ENCODE assay signal across 8 cellular contexts in genomic region chr12:85469158-85470086, GRCh38.
DNase-seq lines count a peak whose midpoint lies in the region; ATAC-seq, FAIRE-seq and TF ChIP-seq lines count a peak whose summit lies in the region.
"Not testable (repeated sequence)": the region's sequence is repeated elsewhere in the genome, so short reads cannot be mapped to it uniquely, and the experiment has no call there.

No MANE protein-coding gene starts in this region.

- H3K9me3 ChIP-seq in GM23248 (ENCODE audit: low read depth); SK-N-MC (ENCODE audit: low read depth, low read length); endothelial cell of umbilical vein (replicated peaks; ENCODE audit: control insufficient read depth, insufficient read depth, low read length); HepG2 (ENCODE audit: low read length); prostate gland: not testable (repeated sequence)

- intact Hi-C loops in endothelial cell of umbilical vein (cut with micrococcal nuclease), result loop anchor here (5.0 to 10.0 kb wide), 3 partner anchors 105 to 1443 kb away; no protein-coding TSS in a partner anchor
- intact Hi-C loops in HepG2 (cut with micrococcal nuclease; ENCODE audit: unreplicated experiment), result loop anchor here (10.0 kb wide), 1 partner anchor 105 kb away; no protein-coding TSS in a partner anchor
- intact Hi-C loops in prostate gland (cut with DNase I), result loop anchor here (5.0 kb wide), 1 partner anchor 403 kb away; the partner anchor contains the start of gene NTS

- H3K4me2 ChIP-seq in GM23248 (ENCODE audit: unreplicated experiment), result peak overlapping the region; percentile 75
- H3K4me2 ChIP-seq in endothelial cell of umbilical vein (ENCODE audit: insufficient read depth, low read length), result peak overlapping the region; percentile 4
- H3K4me2 ChIP-seq in HepG2 (ENCODE audit: low read depth, low read length), result peak overlapping the region; percentile 74

- FAIRE-seq in endothelial cell of umbilical vein (lab: Jason Lieb, UNC), result peak; percentile 15
- FAIRE-seq in HepG2 (lab: Jason Lieb, UNC), result not testable (repeated sequence)

- H3K4me3 ChIP-seq in GM23248, result not testable (repeated sequence)
- H3K4me3 ChIP-seq in SK-N-MC (peak overlapping the region; percentile 31; the same call in 1 of the 2 replicates), endothelial cell of umbilical vein (replicated peaks in 1 of 3; ENCODE audit: insufficient read depth in 1 of 3, low read depth in 1 of 3, low read length in 3 of 3) (peak overlapping the region in 2 of 3 experiments; percentile 41 to 67), HepG2 (replicated peaks in 1 of 3; ENCODE audit: insufficient read depth in 1 of 3, low read depth in 2 of 3, low read length in 3 of 3) (peak overlapping the region; percentile 28 to 38 (median 29); a peak in 2 of 6 replicates), prostate gland (peak overlapping the region; percentile 23 to 35)

- TF ChIP-seq RAD21 in HepG2 (CRISPR knock-in tag; IDR thresholded peaks at IDR 0.05), result not testable (repeated sequence)

- not testable (repeated sequence) for H4K20me1 ChIP-seq in GM23248 (ENCODE audit: insufficient read depth); endothelial cell of umbilical vein (replicated peaks; ENCODE audit: control insufficient read depth, extremely low read depth, insufficient read depth, low read length); HepG2 (ENCODE audit: insufficient read depth, low read length)

- not testable (repeated sequence) for TF ChIP-seq EP300 in HepG2 (IDR thresholded peaks at IDR 0.05; ENCODE audit: low read depth in 2 of 2, low read length in 2 of 2); HepG2 (CRISPR knock-in tag; IDR thresholded peaks at IDR 0.05; ENCODE audit: borderline replicate concordance)

- DNase-seq in A172 (ENCODE audit: low spot score), result peak; percentile 51
- DNase-seq in GM23248; SK-N-MC (ENCODE audit: low read depth, low spot score); activated naive CD4-positive, alpha-beta T cell treated with anti-CD3 and anti-CD28 coated beads, Interleukin-2, amount 50 U/mL, for 72 hours (ENCODE audit: low spot score in 2 of 2); HepG2 (ENCODE audit: low spot score); prostate gland (ENCODE audit: low spot score): not testable (repeated sequence)
- peak; percentile 81 for DNase-seq in NCI-H2029 (lab: John Stamatoyannopoulos, UW)
- DNase-seq in endothelial cell of umbilical vein (ENCODE audit: low read depth, low spot score), result peak; percentile 13

- in situ Hi-C loops in GM23248 (cut with MboI), result not testable (repeated sequence)
- in situ Hi-C loops in HepG2 (cut with HindIII; ENCODE audit: extremely low pct_ligation_motif_present, low pct_unique_long_range_greater_than_20kb), result loop anchor here (5.0 kb wide), 1 partner anchor 403 kb away; the partner anchor contains the start of gene NTS

- BruUV-seq in endothelial cell of umbilical vein (replicated peaks; lab: Mats Ljungman, UMichigan); HepG2 (replicated peaks; lab: Mats Ljungman, UMichigan): not testable (repeated sequence)

- TF ChIP-seq CTCF in endothelial cell of umbilical vein (IDR thresholded peaks at IDR 0.05; ENCODE audit: extremely low read depth in 1 of 2, insufficient read depth in 1 of 2, low read depth in 1 of 2, low read length in 2 of 2); HepG2 (CRISPR knock-in tag; IDR thresholded peaks at IDR 0.05); prostate gland (IDR thresholded peaks at IDR 0.05): not testable (repeated sequence)

- peak overlapping the region; percentile 61 for H2AFZ ChIP-seq in GM23248
- peak overlapping the region; percentile 55 for H2AFZ ChIP-seq in endothelial cell of umbilical vein (ENCODE audit: low read depth, low read length)
- not testable (repeated sequence) for H2AFZ ChIP-seq in HepG2 (ENCODE audit: low read length)

- H3K27me3 ChIP-seq in GM23248 (replicated peaks; ENCODE audit: insufficient read depth); endothelial cell of umbilical vein (ENCODE audit: control insufficient read depth in 2 of 2, insufficient read depth in 2 of 2, low read length in 2 of 2); HepG2 (ENCODE audit: control insufficient read depth in 1 of 2, insufficient read depth in 2 of 2, low read length in 2 of 2); prostate gland (replicated peaks; ENCODE audit: insufficient read depth): not testable (repeated sequence)

- H3K36me3 ChIP-seq in GM23248 (ENCODE audit: low read depth); SK-N-MC (ENCODE audit: insufficient read depth, low read length); endothelial cell of umbilical vein (ENCODE audit: control insufficient read depth in 2 of 2, extremely low read depth in 1 of 2, insufficient read depth in 2 of 2, low read length in 2 of 2); HepG2 (replicated peaks in 1 of 2; ENCODE audit: control insufficient read depth in 1 of 2, insufficient read depth in 2 of 2, low read length in 2 of 2); prostate gland: not testable (repeated sequence)

- H3K9me1 ChIP-seq in endothelial cell of umbilical vein (replicated peaks; ENCODE audit: control insufficient read depth, extremely low read depth, insufficient read depth, low read length), result not testable (repeated sequence)

- H3K36me3 Mint-ChIP-seq in activated naive CD4-positive, alpha-beta T cell treated with anti-CD3 and anti-CD28 coated beads, Interleukin-2, amount 50 U/mL, for 72 hours, result not testable (repeated sequence)

- dilution Hi-C loops in endothelial cell of umbilical vein (cut with MboI; ENCODE audit: extremely low pct_ligation_motif_present, low sequenced_read_pairs), result not testable (repeated sequence)

- CTCF ChIA-PET in endothelial cell of umbilical vein (lab: Charles Lee), result interaction anchor here (0.6 to 5.1 kb wide), 33 partner anchors 7 to 1445 kb away, joined by 3 to 172 read pairs (median 5); partner anchors contain the start of genes ALX1 and NTS
- CTCF ChIA-PET in HepG2 (lab: Yijun Ruan, JAX; ENCODE audit: low intra/inter-chr PET ratio, low total read pairs), result interaction anchor here (1.3 to 1.7 kb wide), 3 partner anchors 398 to 451 kb away, joined by 5 to 11 read pairs (median 8); no protein-coding TSS in a partner anchor

- not testable (repeated sequence) for H3K9me3 Mint-ChIP-seq in activated naive CD4-positive, alpha-beta T cell treated with anti-CD3 and anti-CD28 coated beads, Interleukin-2, amount 50 U/mL, for 72 hours

- H3F3A ChIP-seq in GM23248 (ENCODE audit: insufficient read depth), result not testable (repeated sequence)

- not testable (repeated sequence) for TF ChIP-seq POLR2A in endothelial cell of umbilical vein (IDR thresholded peaks at IDR 0.05; ENCODE audit: low read depth, low read length); HepG2 (IDR thresholded peaks at IDR 0.05; ENCODE audit: insufficient read depth in 1 of 2, low read depth in 2 of 2, low read length in 2 of 2); prostate gland (IDR thresholded peaks at IDR 0.05)

- WGBS in GM23248 (ENCODE audit: low coverage in 1 of 2, low lambda C conversion rate in 2 of 2, missing lambda C conversion rate in 2 of 2), 2 experiments, result 52% methylated on average over 5 of the region's 5 CpGs
- 6% methylated on average over 5 of the region's 5 CpGs for WGBS in HepG2 (ENCODE audit: low lambda C conversion rate)
- WGBS in prostate gland, result 46% methylated on average over 5 of the region's 5 CpGs

- H3K4me1 ChIP-seq in GM23248 (ENCODE audit: insufficient read depth); endothelial cell of umbilical vein (ENCODE audit: control insufficient read depth, extremely low read depth, insufficient read depth, low read length); prostate gland (replicated peaks): not testable (repeated sequence)
- H3K4me1 ChIP-seq in HepG2 (ENCODE audit: insufficient read depth, low read length), result peaks cover 11% of the 10 kb centered on the region

- POLR2A ChIA-PET in endothelial cell of umbilical vein (lab: Charles Lee); HepG2 (lab: Yijun Ruan, JAX): not testable (repeated sequence)

- H3K9me2 ChIP-seq in GM23248 (ENCODE audit: insufficient read depth), result not testable (repeated sequence)

- not testable (repeated sequence) for H3K79me2 ChIP-seq in GM23248 (ENCODE audit: insufficient read depth); endothelial cell of umbilical vein (ENCODE audit: control insufficient read depth, insufficient read depth, low read length); HepG2 (ENCODE audit: insufficient read depth, low read length)

- peak overlapping the region; percentile 54 to 92 for H3K27ac Mint-ChIP-seq in activated naive CD4-positive, alpha-beta T cell treated with anti-CD3 and anti-CD28 coated beads, Interleukin-2, amount 50 U/mL, for 72 hours

- not testable (repeated sequence) for H3K27ac ChIP-seq in GM23248; endothelial cell of umbilical vein (ENCODE audit: insufficient read depth, low read depth, low read length); HepG2 (ENCODE audit: extremely low read length, insufficient read depth, low read length)
- H3K27ac ChIP-seq in SK-N-MC, result peak overlapping the region; percentile 35; the same call in 1 of the 2 replicates
- peak overlapping the region in 1 of 2 donors; percentile 41 for H3K27ac ChIP-seq in prostate gland

- not testable (repeated sequence) for H3K9ac ChIP-seq in GM23248; SK-N-MC (ENCODE audit: insufficient read length); HepG2 (ENCODE audit: insufficient read depth, low read depth, low read length)
- H3K9ac ChIP-seq in endothelial cell of umbilical vein (replicated peaks; ENCODE audit: extremely low read depth, insufficient read depth, low read length), result peak overlapping the region; percentile 7

- not testable (repeated sequence) for ATAC-seq in activated naive CD4-positive, alpha-beta T cell treated with anti-CD3 and anti-CD28 coated beads, Interleukin-2, amount 50 U/mL, for 72 hours; HepG2

Comparison
In these comparisons a context has a peak if more than half of its experiments do, and no peak if none do; other contexts are left out.
1. H3K4me2 ChIP-seq: peak in every context shown above with its lines; median percentile 75 in GM23248; 74 in HepG2; 4 in endothelial cell of umbilical vein.